24 cellular contexts compared by ENCODE assay signal in the genomic region with DNA sequence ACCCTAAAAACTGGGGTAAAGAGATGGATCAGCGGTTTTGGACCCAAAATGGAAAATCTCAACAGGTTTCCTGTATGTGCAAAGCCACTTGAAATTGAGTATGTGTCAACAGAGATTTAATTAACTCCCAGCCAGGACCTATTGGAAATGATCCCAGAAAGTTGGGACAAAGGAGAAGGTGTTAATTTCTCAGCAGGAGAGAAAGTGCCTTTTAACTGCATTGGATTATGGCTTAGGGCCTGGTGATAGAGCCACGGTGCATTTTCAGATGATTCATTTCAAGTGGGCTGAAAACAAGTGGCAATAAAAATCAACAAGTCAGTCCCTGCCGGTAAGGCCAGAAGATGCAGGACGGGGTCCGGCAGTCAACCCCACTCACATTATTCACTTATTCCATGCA.
A peak's percentile ranks its signal among the peaks of the same experiment; 100 is the strongest.
DNase-seq lines count a peak whose midpoint lies in the region; ATAC-seq and TF ChIP-seq lines count a peak whose summit lies in the region.
"Had no signal": no experiment of that assay in that cellular context is flagged by ENCODE, and none has a peak within 500 bp of the region (broad histone marks: within the 10 kb centered on the region; RNA-seq: fewer than 3 reads in every experiment).

No MANE protein-coding gene starts in this region.

- no peak overlapping the region for H3K4me3 ChIP-seq in upper lobe of right lung
- H3K4me3 ChIP-seq in heart left ventricle = no peak overlapping the region
- no peak overlapping the region for H3K4me3 ChIP-seq in right cardiac atrium (ENCODE audit: low read length)
- H3K4me3 ChIP-seq: cardiac muscle cell, GM23248, right lobe of liver, thyroid gland had no signal

- no peak for TF ChIP-seq POLR2A in heart left ventricle (IDR thresholded peaks at IDR 0.05)

- H3K27ac ChIP-seq in upper lobe of right lung (no peak overlapping the region), heart left ventricle (no peak overlapping the region), right cardiac atrium (ENCODE audit: low read length) (no peak overlapping the region)
- H3K27ac ChIP-seq: cardiac muscle cell, GM23248, right lobe of liver, thyroid gland had no signal

- DNase-seq in Daoy (ENCODE audit: low read depth) (peak; percentile 3), NCI-H187 treated with DMSO at 0.1 percent for 48 hours (lab: John Stamatoyannopoulos, UW) (peak; percentile 75), NCI-H446 treated with DMSO at 0.1 percent for 48 hours (lab: John Stamatoyannopoulos, UW) (peak; percentile 5), iPS-NIHi7 (ENCODE audit: extremely low spot score) (peak; percentile 27), upper lobe of right lung (no peak), heart left ventricle (no peak), right cardiac atrium (no peak)
- DNase-seq: activated CD4-positive, alpha-beta T cell treated with anti-CD3 and anti-CD28 coated beads, Interleukin-2, amount 10 ng/mL, durations not matched to agents 7 days and 5 days; activated CD8-positive, alpha-beta memory T cell treated with anti-CD3 and anti-CD28 coated beads, Interleukin-2, amount 50 U/mL, for 48 hours; activated effector memory CD4-positive, alpha-beta T cell treated with Interleukin-2 at 50 U/mL for 16 hours; activated naive CD8-positive, alpha-beta T cell treated with anti-CD3 and anti-CD28 coated beads, Interleukin-2, amount 50 U/mL, for 24 hours; CD8-positive, alpha-beta memory T cell; dermis blood vessel endothelial cell; GM23248; hippocampal formation; kidney; mammary epithelial cell; naive thymus-derived CD4-positive, alpha-beta T cell; NCI-H1436 treated with DMSO at 0.1 percent for 48 hours; right lobe of liver; stimulated activated naive B cell treated with anti-CD40 and anti-IgM and Interleukin-4, amounts not matched to agents 10 μg/mL and 1 μg/mL and 100 μg/mL, for 72 hours; thyroid gland had no signal

- ATAC-seq in upper lobe of right lung (no peak), heart left ventricle (no peak), GM19395 (IDR thresholded peaks at IDR 0.05; ENCODE audit: unreplicated experiment) (no peak), right cardiac atrium (no peak)
- ATAC-seq: activated naive CD8-positive, alpha-beta T cell treated with anti-CD3 and anti-CD28 coated beads, Interleukin-2, amount 50 U/mL, for 24 hours; naive thymus-derived CD4-positive, alpha-beta T cell; stimulated activated naive B cell treated with anti-CD40 and anti-IgM and Interleukin-4, amounts not matched to agents 10 μg/mL and 1 μg/mL and 100 μg/mL, for 72 hours had no signal

- H3K27me3 ChIP-seq in upper lobe of right lung (peaks cover 12% of the 10 kb centered on the region), heart left ventricle (peaks cover 0 to 31% (median 2%) of the 10 kb centered on the region in 9 donors), right cardiac atrium (ENCODE audit: control insufficient read depth, insufficient read depth) (peaks cover 2% of the 10 kb centered on the region)
- H3K27me3 ChIP-seq: right lobe of liver, thyroid gland had no signal

- H3K9me3 ChIP-seq in upper lobe of right lung = no peaks in the 10 kb centered on the region
- no peaks in the 10 kb centered on the region for H3K9me3 ChIP-seq in heart left ventricle
- no peaks in the 10 kb centered on the region for H3K9me3 ChIP-seq in right cardiac atrium (ENCODE audit: control insufficient read depth, low read length)
- H3K9me3 ChIP-seq: right lobe of liver, thyroid gland had no signal

- intact Hi-C loops in upper lobe of right lung (cut with DNase I) (no loop called here), heart left ventricle (cut with DNase I) (no loop called here), right cardiac atrium (cut with DNase I) (no loop called here)

- TF ChIP-seq CTCF in upper lobe of right lung (IDR thresholded peaks at IDR 0.05) = no peak
- TF ChIP-seq CTCF in heart left ventricle (IDR thresholded peaks at IDR 0.05) = no peak

- 55 to 68% (median 62%) methylated on average over 5 of the region's 5 CpGs for WGBS in heart left ventricle, 4 donors
- 62% methylated on average over 5 of the region's 5 CpGs for WGBS in right cardiac atrium

- no peaks in the 10 kb centered on the region for H3K4me1 ChIP-seq in upper lobe of right lung
- peaks cover 0 to 6% (median 0%) of the 10 kb centered on the region in 12 donors for H3K4me1 ChIP-seq in heart left ventricle
- H3K4me1 ChIP-seq in right cardiac atrium (ENCODE audit: control insufficient read depth, insufficient read depth, low read length) = no peaks in the 10 kb centered on the region
- H3K4me1 ChIP-seq: right lobe of liver had no signal

- H3K36me3 ChIP-seq in upper lobe of right lung = no peaks in the 10 kb centered on the region
- H3K36me3 ChIP-seq in heart left ventricle = no peaks in the 10 kb centered on the region
- H3K36me3 ChIP-seq: cardiac muscle cell, right lobe of liver, thyroid gland had no signal

Comparison
In these comparisons a context has a peak if more than half of its experiments do, and no peak if none do; other contexts are left out.
1. DNase-seq: peak in Daoy (single experiment), NCI-H187 treated with DMSO at 0.1 percent for 48 hours (single experiment), NCI-H446 treated with DMSO at 0.1 percent for 48 hours (single experiment) and iPS-NIHi7 (single experiment); none in upper lobe of right lung (single experiment), heart left ventricle (0 of 5) and right cardiac atrium (0 of 3).